ENCODE assay signal across 16 cellular contexts in genomic region chr6:141460743-141461484, GRCh38.
"Had no signal": no experiment of that assay in that cellular context is flagged by ENCODE, and none has a peak within 500 bp of the region (broad histone marks: within the 10 kb centered on the region; RNA-seq: fewer than 3 reads in every experiment).

No MANE protein-coding gene starts in this region.

- H3K9me3 ChIP-seq: right atrium auricular region, tibial artery had no signal

- H3K27ac Mint-ChIP-seq: activated CD4-positive, alpha-beta memory T cell treated with anti-CD3 and anti-CD28 coated beads for 36 hours; activated naive CD8-positive, alpha-beta T cell; brain; naive thymus-derived CD4-positive, alpha-beta T cell had no signal

- H3K36me3 ChIP-seq: right atrium auricular region, tibial artery had no signal

- H3K4me3 Mint-ChIP-seq: activated CD4-positive, alpha-beta memory T cell treated with anti-CD3 and anti-CD28 coated beads for 36 hours; activated naive CD8-positive, alpha-beta T cell; brain; naive thymus-derived CD4-positive, alpha-beta T cell had no signal

- H3K27me3 Mint-ChIP-seq: activated CD4-positive, alpha-beta memory T cell treated with anti-CD3 and anti-CD28 coated beads for 36 hours; activated naive CD8-positive, alpha-beta T cell; brain; naive thymus-derived CD4-positive, alpha-beta T cell had no signal

- H3K27me3 ChIP-seq: right atrium auricular region, tibial artery had no signal

- ATAC-seq: esophagus mucosa; left colon; naive thymus-derived CD4-positive, alpha-beta T cell had no signal

- DNase-seq: activated CD4-positive, alpha-beta memory T cell treated with anti-CD3 and anti-CD28 coated beads for 36 hours; activated CD4-positive, alpha-beta T cell treated with anti-CD3 and anti-CD28 coated beads for 1 hour; activated gamma-delta T cell; activated T-cell treated with anti-CD3 and anti-CD28 coated beads, Interleukin-2, amount 50 U/mL, for 48 hours; amygdala; dermis blood vessel endothelial cell; left colon; naive thymus-derived CD4-positive, alpha-beta T cell; posterior cingulate gyrus; small intestine; T-helper 9 cell; tibial artery had no signal

- H3K4me3 ChIP-seq: right atrium auricular region, tibial artery had no signal

- H3K36me3 Mint-ChIP-seq: activated CD4-positive, alpha-beta memory T cell treated with anti-CD3 and anti-CD28 coated beads for 36 hours; activated naive CD8-positive, alpha-beta T cell; brain; naive thymus-derived CD4-positive, alpha-beta T cell had no signal

- H3K27ac ChIP-seq: right atrium auricular region, tibial artery had no signal
